In genomic region chr15:72751751-72752455, GRCh38 we compare ENCODE assay signal across 11 cellular contexts. TPM values are rescaled to one million over a fixed set of nuclear protein-coding genes. Genes with fewer than 3 reads are reported as not detected.
DNase-seq lines count a peak whose midpoint lies in the region; ATAC-seq and TF ChIP-seq lines count a peak whose summit lies in the region.
"Had no signal": no experiment of that assay in that cellular context is flagged by ENCODE, and none has a peak within 500 bp of the region (broad histone marks: within the 10 kb centered on the region; RNA-seq: fewer than 3 reads in every experiment).

No MANE protein-coding gene starts in this region.

- DNase-seq in stimulated activated naive CD8-positive, alpha-beta T cell treated with anti-CD3 and anti-CD28 coated beads, Interleukin-15, Interleukin-2, amounts not matched to agents 100 U/mL and 50 U/mL, for 24 hours, result no peak
- DNase-seq in activated CD8-positive, alpha-beta T cell treated with anti-CD3 and anti-CD28 coated beads for 36 hours, result peak; percentile 8
- DNase-seq in head of caudate nucleus (peak in 28 of 42 donors; percentile 9 to 54 (median 28)), T1000 (lab: John Stamatoyannopoulos, UW) (no peak), SW 1271 (lab: John Stamatoyannopoulos, UW) (no peak), GM10266 (ENCODE audit: extremely low spot score) (no peak), NCI-H748 (lab: John Stamatoyannopoulos, UW; ENCODE audit: unreplicated experiment) (no peak)
- DNase-seq: activated CD8-positive, alpha-beta memory T cell treated with anti-CD3 and anti-CD28 coated beads for 24 hours; NCI-H1694 had no signal

- no peaks in the 10 kb centered on the region for H3K27me3 Mint-ChIP-seq in stimulated activated naive CD8-positive, alpha-beta T cell treated with anti-CD3 and anti-CD28 coated beads, Interleukin-15, Interleukin-2, amounts not matched to agents 100 ng/mL and 50 ng/mL, for 24 hours
- no peaks in the 10 kb centered on the region for H3K27me3 Mint-ChIP-seq in activated CD8-positive, alpha-beta T cell treated with anti-CD3 and anti-CD28 coated beads for 36 hours
- H3K27me3 Mint-ChIP-seq: progenitor cell of endocrine pancreas had no signal

- no peaks in the 10 kb centered on the region for H3K9me3 Mint-ChIP-seq in stimulated activated naive CD8-positive, alpha-beta T cell treated with anti-CD3 and anti-CD28 coated beads, Interleukin-15, Interleukin-2, amounts not matched to agents 100 ng/mL and 50 ng/mL, for 24 hours
- H3K9me3 Mint-ChIP-seq in activated CD8-positive, alpha-beta T cell treated with anti-CD3 and anti-CD28 coated beads for 36 hours, result no peaks in the 10 kb centered on the region

- no peak for TF ChIP-seq CTCF in activated CD8-positive, alpha-beta T cell treated with anti-CD3 and anti-CD28 coated beads for 36 hours (IDR thresholded peaks at IDR 0.05)
- no peak for TF ChIP-seq CTCF in GM10266 (IDR thresholded peaks at IDR 0.05; ENCODE audit: control insufficient read depth, insufficient read depth, low read depth, missing control alignments)

- no peak for ATAC-seq in stimulated activated naive CD8-positive, alpha-beta T cell treated with anti-CD3 and anti-CD28 coated beads, Interleukin-15, Interleukin-2, amounts not matched to agents 100 U/mL and 50 U/mL, for 24 hours
- ATAC-seq in activated CD8-positive, alpha-beta T cell treated with anti-CD3 and anti-CD28 coated beads for 36 hours, result no peak

- peaks cover 68% of the 10 kb centered on the region for H3K36me3 Mint-ChIP-seq in stimulated activated naive CD8-positive, alpha-beta T cell treated with anti-CD3 and anti-CD28 coated beads, Interleukin-15, Interleukin-2, amounts not matched to agents 100 ng/mL and 50 ng/mL, for 24 hours (ENCODE audit: low read depth)
- H3K36me3 Mint-ChIP-seq in activated CD8-positive, alpha-beta T cell treated with anti-CD3 and anti-CD28 coated beads for 36 hours (ENCODE audit: low read depth), result peaks cover 45% of the 10 kb centered on the region

- intact Hi-C loops in activated CD8-positive, alpha-beta T cell treated with anti-CD3 and anti-CD28 coated beads for 36 hours (cut with micrococcal nuclease), result no loop called here
- intact Hi-C loops in head of caudate nucleus (cut with DNase I), result no loop called here

- POLR2A ChIA-PET in activated CD8-positive, alpha-beta T cell treated with anti-CD3 and anti-CD28 coated beads for 36 hours (lab: Charles Lee), result interaction anchor here (1.4 to 1.5 kb wide), 2 partner anchors 13 to 18 kb away, joined by 4 to 6 read pairs; no protein-coding TSS in a partner anchor

- CTCF ChIA-PET in activated CD8-positive, alpha-beta T cell treated with anti-CD3 and anti-CD28 coated beads for 36 hours (lab: Charles Lee), result interaction anchor here (1.4 to 2.6 kb wide), 4 partner anchors 13 to 81 kb away, joined by 3 to 16 read pairs (median 8); no protein-coding TSS in a partner anchor

- H3K27ac Mint-ChIP-seq in stimulated activated naive CD8-positive, alpha-beta T cell treated with anti-CD3 and anti-CD28 coated beads, Interleukin-15, Interleukin-2, amounts not matched to agents 100 ng/mL and 50 ng/mL, for 24 hours, result peak overlapping the region; percentile 2
- peak overlapping the region; percentile 2 for H3K27ac Mint-ChIP-seq in activated CD8-positive, alpha-beta T cell treated with anti-CD3 and anti-CD28 coated beads for 36 hours
- H3K27ac Mint-ChIP-seq: progenitor cell of endocrine pancreas had no signal

- H3K4me3 Mint-ChIP-seq in stimulated activated naive CD8-positive, alpha-beta T cell treated with anti-CD3 and anti-CD28 coated beads, Interleukin-15, Interleukin-2, amounts not matched to agents 100 ng/mL and 50 ng/mL, for 24 hours, result no peak overlapping the region
- H3K4me3 Mint-ChIP-seq in activated CD8-positive, alpha-beta T cell treated with anti-CD3 and anti-CD28 coated beads for 36 hours, result no peak overlapping the region

- H3K4me1 Mint-ChIP-seq in stimulated activated naive CD8-positive, alpha-beta T cell treated with anti-CD3 and anti-CD28 coated beads, Interleukin-15, Interleukin-2, amounts not matched to agents 100 ng/mL and 50 ng/mL, for 24 hours (ENCODE audit: low read depth), result peaks cover 45% of the 10 kb centered on the region
- H3K4me1 Mint-ChIP-seq in activated CD8-positive, alpha-beta T cell treated with anti-CD3 and anti-CD28 coated beads for 36 hours (ENCODE audit: low read depth), result peaks cover 23% of the 10 kb centered on the region

RNA-seq across cellular contexts. Expression of gene ADPGK, which starts 31.7 kb away (rescaled TPM):
- total RNA-seq in activated CD8-positive, alpha-beta T cell treated with anti-CD3 and anti-CD28 coated beads for 36 hours, result 10 to 100 TPM; 63.7 to 65.1 TPM

Comparison
In these comparisons a context has a peak if more than half of its experiments do, and no peak if none do; other contexts are left out.
1. DNase-seq: peak in activated CD8-positive, alpha-beta T cell treated with anti-CD3 and anti-CD28 coated beads for 36 hours (single experiment) and head of caudate nucleus (28 of 42); none in stimulated activated naive CD8-positive, alpha-beta T cell treated with anti-CD3 and anti-CD28 coated beads, Interleukin-15, Interleukin-2, amounts not matched to agents 100 U/mL and 50 U/mL, for 24 hours (single experiment), T1000 (single experiment), SW 1271 (0 of 2), GM10266 (single experiment) and NCI-H748 (single experiment).